ENCODE assay signal across 1 cellular context in the genomic region with DNA sequence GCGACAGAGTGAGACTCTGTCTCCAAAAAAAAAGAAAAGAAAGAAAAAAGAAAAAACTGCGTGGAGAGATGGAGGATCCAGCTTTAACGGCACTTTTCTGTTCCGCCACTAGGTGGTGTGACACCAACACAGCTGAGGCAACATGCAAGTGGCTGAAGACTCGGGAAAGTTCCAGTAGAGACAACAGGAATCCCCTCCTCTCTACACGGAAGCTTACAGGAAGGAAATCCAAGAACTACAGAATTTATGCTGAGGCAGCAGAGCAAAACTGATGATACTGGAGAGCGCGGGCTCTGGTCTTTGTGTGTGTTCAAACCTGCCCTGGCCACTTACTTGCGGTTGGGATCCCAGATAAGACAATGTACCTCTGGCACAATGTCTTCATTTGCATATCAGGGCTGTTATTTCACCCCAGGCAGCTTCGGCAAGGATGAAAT.
A peak's percentile ranks its signal among the peaks of the same experiment; 100 is the strongest.
TF ChIP-seq lines count a peak whose summit lies in the region.

No MANE protein-coding gene starts in this region.

TF ChIP-seq in K562, 482 proteins besides CTCF, POLR2A, EP300 and RAD21 (continued from another document and continues in another):
- TF ChIP-seq, protein P1, sequence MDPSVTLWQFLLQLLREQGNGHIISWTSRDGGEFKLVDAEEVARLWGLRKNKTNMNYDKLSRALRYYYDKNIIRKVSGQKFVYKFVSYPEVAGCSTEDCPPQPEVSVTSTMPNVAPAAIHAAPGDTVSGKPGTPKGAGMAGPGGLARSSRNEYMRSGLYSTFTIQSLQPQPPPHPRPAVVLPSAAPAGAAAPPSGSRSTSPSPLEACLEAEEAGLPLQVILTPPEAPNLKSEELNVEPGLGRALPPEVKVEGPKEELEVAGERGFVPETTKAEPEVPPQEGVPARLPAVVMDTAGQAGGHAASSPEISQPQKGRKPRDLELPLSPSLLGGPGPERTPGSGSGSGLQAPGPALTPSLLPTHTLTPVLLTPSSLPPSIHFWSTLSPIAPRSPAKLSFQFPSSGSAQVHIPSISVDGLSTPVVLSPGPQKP (CRISPR knock-in tag; IDR thresholded peaks at IDR 0.05): no peak
- TF ChIP-seq PTBP1 (IDR thresholded peaks at IDR 0.05; ENCODE audit: low read depth, low read length) (no peak), ZNF217 (CRISPR knock-in tag; IDR thresholded peaks at IDR 0.05) (no peak), NRF1 (conservative IDR thresholded peaks at IDR 0.05 in 1 of 2, IDR thresholded peaks at IDR 0.05 in 1 of 2) (peak; percentile 23 to 39; a peak in 2 of 4 replicates), DACH1 (IDR thresholded peaks at IDR 0.05; ENCODE audit: partially characterized antibody) (peak; percentile 59), RBBP5 (IDR thresholded peaks at IDR 0.05; ENCODE audit: borderline replicate concordance, insufficient read depth, low read length, poor library complexity, severe bottlenecking) (no peak), SOX6 (IDR thresholded peaks at IDR 0.05) (peak; percentile 91), NFE2 (IDR thresholded peaks at IDR 0.05; ENCODE audit: low read depth) (no peak), TOE1 (IDR thresholded peaks at IDR 0.05; ENCODE audit: borderline replicate concordance) (no peak), TOE1 (CRISPR knock-in tag; IDR thresholded peaks at IDR 0.05; ENCODE audit: borderline replicate concordance, low read depth) (no peak), NR2C2 (CRISPR knock-in tag; IDR thresholded peaks at IDR 0.05) (no peak), NR2C2 (tag; IDR thresholded peaks at IDR 0.05) (no peak), RBM34 (IDR thresholded peaks at IDR 0.05; ENCODE audit: borderline replicate concordance, insufficient read depth, low read length) (no peak), SMC3 (conservative IDR thresholded peaks at IDR 0.05; ENCODE audit: insufficient read depth, low read depth, low read length) (peak; percentile 43), KLF13 (tag; IDR thresholded peaks at IDR 0.05; ENCODE audit: borderline replicate concordance, low read depth) (no peak), MCM5 (IDR thresholded peaks at IDR 0.05; ENCODE audit: low read depth) (no peak), TEAD1 (CRISPR knock-in tag; IDR thresholded peaks at IDR 0.05) (no peak), PCBP2 (IDR thresholded peaks at IDR 0.05; ENCODE audit: low read depth, low read length, poor library complexity, severe bottlenecking) (no peak), CBFA2T2 (conservative IDR thresholded peaks at IDR 0.05) (no peak), HMGN3 (IDR thresholded peaks at IDR 0.05; ENCODE audit: borderline replicate concordance, extremely low read depth, insufficient read length, low read depth, low read length) (no peak), ARNT (IDR thresholded peaks at IDR 0.05) (0 out of 4 replicates have a peak, but pooled peaks of 1 of the 2 experiments have one; percentile 68), CEBPG (CRISPR knock-in tag; IDR thresholded peaks at IDR 0.05) (peak; percentile 38; the same call in 1 of the 2 replicates), CEBPG (tag; conservative IDR thresholded peaks at IDR 0.05 in 1 of 2, IDR thresholded peaks at IDR 0.05 in 1 of 2) (peak in 1 of 2 experiments; percentile 30; a peak in 1 of 4 replicates), ZNF408 (CRISPR knock-in tag; IDR thresholded peaks at IDR 0.05; ENCODE audit: low read depth) (no peak), ZNF584 (CRISPR knock-in tag; IDR thresholded peaks at IDR 0.05; ENCODE audit: low read depth) (no peak), ZBTB1 (CRISPR knock-in tag; IDR thresholded peaks at IDR 0.05; ENCODE audit: borderline replicate concordance, low read depth) (no peak), FOXM1 (IDR thresholded peaks at IDR 0.05; ENCODE audit: low read depth) (peak; percentile 40; the same call in 1 of the 2 replicates), FOXM1 (CRISPR knock-in tag; IDR thresholded peaks at IDR 0.05; ENCODE audit: low read depth) (no peak), GABPB1 (CRISPR knock-in tag; IDR thresholded peaks at IDR 0.05) (no peak), ATF7 (IDR thresholded peaks at IDR 0.05) (no peak), CEBPB (tag; IDR thresholded peaks at IDR 0.05) (peak; percentile 53; the same call in 1 of the 2 replicates), PHF8 (IDR thresholded peaks at IDR 0.05; ENCODE audit: borderline replicate concordance, low read length) (no peak), RB1 (IDR thresholded peaks at IDR 0.05; ENCODE audit: low read depth) (peak; percentile 42; the same call in 1 of the 2 replicates), ZNF232 (CRISPR knock-in tag; IDR thresholded peaks at IDR 0.05) (no peak), TCF7 (IDR thresholded peaks at IDR 0.05; ENCODE audit: borderline replicate concordance) (0 out of 2 replicates have a peak, but pooled peaks have one; percentile 38), SMARCA4 (IDR thresholded peaks at IDR 0.05) (peak; percentile 71; the same call in 1 of the 2 replicates), ZNF717 (CRISPR knock-in tag; IDR thresholded peaks at IDR 0.05) (no peak)
- TF ChIP-seq, protein P2, sequence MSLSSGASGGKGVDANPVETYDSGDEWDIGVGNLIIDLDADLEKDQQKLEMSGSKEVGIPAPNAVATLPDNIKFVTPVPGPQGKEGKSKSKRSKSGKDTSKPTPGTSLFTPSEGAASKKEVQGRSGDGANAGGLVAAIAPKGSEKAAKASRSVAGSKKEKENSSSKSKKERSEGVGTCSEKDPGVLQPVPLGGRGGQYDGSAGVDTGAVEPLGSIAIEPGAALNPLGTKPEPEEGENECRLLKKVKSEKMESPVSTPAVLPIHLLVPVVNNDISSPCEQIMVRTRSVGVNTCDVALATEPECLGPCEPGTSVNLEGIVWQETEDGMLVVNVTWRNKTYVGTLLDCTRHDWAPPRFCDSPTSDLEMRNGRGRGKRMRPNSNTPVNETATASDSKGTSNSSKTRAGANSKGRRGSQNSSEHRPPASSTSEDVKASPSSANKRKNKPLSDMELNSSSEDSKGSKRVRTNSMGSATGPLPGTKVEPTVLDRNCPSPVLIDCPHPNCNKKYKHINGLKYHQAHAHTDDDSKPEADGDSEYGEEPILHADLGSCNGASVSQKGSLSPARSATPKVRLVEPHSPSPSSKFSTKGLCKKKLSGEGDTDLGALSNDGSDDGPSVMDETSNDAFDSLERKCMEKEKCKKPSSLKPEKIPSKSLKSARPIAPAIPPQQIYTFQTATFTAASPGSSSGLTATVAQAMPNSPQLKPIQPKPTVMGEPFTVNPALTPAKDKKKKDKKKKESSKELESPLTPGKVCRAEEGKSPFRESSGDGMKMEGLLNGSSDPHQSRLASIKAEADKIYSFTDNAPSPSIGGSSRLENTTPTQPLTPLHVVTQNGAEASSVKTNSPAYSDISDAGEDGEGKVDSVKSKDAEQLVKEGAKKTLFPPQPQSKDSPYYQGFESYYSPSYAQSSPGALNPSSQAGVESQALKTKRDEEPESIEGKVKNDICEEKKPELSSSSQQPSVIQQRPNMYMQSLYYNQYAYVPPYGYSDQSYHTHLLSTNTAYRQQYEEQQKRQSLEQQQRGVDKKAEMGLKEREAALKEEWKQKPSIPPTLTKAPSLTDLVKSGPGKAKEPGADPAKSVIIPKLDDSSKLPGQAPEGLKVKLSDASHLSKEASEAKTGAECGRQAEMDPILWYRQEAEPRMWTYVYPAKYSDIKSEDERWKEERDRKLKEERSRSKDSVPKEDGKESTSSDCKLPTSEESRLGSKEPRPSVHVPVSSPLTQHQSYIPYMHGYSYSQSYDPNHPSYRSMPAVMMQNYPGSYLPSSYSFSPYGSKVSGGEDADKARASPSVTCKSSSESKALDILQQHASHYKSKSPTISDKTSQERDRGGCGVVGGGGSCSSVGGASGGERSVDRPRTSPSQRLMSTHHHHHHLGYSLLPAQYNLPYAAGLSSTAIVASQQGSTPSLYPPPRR (CRISPR knock-in tag; IDR thresholded peaks at IDR 0.05; ENCODE audit: borderline replicate concordance): no peak
- TF ChIP-seq, protein P3, sequence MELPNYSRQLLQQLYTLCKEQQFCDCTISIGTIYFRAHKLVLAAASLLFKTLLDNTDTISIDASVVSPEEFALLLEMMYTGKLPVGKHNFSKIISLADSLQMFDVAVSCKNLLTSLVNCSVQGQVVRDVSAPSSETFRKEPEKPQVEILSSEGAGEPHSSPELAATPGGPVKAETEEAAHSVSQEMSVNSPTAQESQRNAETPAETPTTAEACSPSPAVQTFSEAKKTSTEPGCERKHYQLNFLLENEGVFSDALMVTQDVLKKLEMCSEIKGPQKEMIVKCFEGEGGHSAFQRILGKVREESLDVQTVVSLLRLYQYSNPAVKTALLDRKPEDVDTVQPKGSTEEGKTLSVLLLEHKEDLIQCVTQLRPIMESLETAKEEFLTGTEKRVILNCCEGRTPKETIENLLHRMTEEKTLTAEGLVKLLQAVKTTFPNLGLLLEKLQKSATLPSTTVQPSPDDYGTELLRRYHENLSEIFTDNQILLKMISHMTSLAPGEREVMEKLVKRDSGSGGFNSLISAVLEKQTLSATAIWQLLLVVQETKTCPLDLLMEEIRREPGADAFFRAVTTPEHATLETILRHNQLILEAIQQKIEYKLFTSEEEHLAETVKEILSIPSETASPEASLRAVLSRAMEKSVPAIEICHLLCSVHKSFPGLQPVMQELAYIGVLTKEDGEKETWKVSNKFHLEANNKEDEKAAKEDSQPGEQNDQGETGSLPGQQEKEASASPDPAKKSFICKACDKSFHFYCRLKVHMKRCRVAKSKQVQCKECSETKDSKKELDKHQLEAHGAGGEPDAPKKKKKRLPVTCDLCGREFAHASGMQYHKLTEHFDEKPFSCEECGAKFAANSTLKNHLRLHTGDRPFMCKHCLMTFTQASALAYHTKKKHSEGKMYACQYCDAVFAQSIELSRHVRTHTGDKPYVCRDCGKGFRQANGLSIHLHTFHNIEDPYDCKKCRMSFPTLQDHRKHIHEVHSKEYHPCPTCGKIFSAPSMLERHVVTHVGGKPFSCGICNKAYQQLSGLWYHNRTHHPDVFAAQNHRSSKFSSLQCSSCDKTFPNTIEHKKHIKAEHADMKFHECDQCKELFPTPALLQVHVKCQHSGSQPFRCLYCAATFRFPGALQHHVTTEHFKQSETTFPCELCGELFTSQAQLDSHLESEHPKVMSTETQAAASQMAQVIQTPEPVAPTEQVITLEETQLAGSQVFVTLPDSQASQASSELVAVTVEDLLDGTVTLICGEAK (IDR thresholded peaks at IDR 0.05): no peak
- TF ChIP-seq, protein P3 (CRISPR knock-in tag; IDR thresholded peaks at IDR 0.05): no peak
- TF ChIP-seq, protein P4, sequence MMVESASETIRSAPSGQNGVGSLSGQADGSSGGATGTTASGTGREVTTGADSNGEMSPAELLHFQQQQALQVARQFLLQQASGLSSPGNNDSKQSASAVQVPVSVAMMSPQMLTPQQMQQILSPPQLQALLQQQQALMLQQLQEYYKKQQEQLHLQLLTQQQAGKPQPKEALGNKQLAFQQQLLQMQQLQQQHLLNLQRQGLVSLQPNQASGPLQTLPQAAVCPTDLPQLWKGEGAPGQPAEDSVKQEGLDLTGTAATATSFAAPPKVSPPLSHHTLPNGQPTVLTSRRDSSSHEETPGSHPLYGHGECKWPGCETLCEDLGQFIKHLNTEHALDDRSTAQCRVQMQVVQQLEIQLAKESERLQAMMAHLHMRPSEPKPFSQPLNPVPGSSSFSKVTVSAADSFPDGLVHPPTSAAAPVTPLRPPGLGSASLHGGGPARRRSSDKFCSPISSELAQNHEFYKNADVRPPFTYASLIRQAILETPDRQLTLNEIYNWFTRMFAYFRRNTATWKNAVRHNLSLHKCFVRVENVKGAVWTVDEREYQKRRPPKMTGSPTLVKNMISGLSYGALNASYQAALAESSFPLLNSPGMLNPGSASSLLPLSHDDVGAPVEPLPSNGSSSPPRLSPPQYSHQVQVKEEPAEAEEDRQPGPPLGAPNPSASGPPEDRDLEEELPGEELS (CRISPR knock-in tag; IDR thresholded peaks at IDR 0.05; ENCODE audit: borderline replicate concordance): no peak
- TF ChIP-seq, protein P5, sequence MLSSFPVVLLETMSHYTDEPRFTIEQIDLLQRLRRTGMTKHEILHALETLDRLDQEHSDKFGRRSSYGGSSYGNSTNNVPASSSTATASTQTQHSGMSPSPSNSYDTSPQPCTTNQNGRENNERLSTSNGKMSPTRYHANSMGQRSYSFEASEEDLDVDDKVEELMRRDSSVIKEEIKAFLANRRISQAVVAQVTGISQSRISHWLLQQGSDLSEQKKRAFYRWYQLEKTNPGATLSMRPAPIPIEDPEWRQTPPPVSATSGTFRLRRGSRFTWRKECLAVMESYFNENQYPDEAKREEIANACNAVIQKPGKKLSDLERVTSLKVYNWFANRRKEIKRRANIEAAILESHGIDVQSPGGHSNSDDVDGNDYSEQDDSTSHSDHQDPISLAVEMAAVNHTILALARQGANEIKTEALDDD (IDR thresholded peaks at IDR 0.05): no peak
- TF ChIP-seq, protein P6, sequence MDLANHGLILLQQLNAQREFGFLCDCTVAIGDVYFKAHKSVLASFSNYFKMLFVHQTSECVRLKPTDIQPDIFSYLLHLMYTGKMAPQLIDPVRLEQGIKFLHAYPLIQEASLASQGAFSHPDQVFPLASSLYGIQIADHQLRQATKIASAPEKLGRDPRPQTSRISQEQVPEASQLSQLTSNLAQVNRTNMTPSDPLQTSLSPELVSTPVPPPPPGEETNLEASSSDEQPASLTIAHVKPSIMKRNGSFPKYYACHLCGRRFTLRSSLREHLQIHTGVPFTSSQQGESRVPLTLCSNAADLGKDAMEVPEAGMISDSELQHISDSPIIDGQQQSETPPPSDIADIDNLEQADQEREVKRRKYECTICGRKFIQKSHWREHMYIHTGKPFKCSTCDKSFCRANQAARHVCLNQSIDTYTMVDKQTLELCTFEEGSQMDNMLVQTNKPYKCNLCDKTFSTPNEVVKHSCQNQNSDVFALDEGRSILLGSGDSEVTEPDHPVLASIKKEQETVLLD (IDR thresholded peaks at IDR 0.05): no peak
- TF ChIP-seq, protein P7, sequence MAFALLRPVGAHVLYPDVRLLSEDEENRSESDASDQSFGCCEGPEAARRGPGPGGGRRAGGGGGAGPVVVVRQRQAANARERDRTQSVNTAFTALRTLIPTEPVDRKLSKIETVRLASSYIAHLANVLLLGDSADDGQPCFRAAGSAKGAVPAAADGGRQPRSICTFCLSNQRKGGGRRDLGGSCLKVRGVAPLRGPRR (CRISPR knock-in tag; IDR thresholded peaks at IDR 0.05): no peak
